ENCODE assay signal across 13 cellular contexts in the genomic region with DNA sequence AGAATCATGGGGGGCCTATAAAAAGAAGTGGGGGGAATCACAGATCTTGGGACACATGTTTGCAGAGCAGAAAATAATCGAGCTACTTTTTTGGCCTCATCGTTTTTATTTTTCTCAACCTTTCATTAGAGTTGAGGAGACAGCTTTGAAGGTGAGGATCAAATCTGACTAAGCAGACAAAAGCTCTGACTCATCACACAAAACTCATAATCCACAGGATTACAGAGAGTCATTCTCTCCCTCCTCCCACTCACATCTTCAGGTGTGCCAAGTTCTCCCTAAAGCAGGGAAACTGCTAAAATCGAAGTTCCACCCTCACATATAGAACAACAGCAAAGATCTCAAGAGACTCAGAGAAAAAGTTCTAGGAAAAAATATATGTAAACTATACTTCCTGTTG. TPM values are rescaled to one million over a fixed set of nuclear protein-coding genes. Genes with fewer than 3 reads are reported as not detected.
DNase-seq lines count a peak whose midpoint lies in the region; ATAC-seq and TF ChIP-seq lines count a peak whose summit lies in the region.
"Had no signal": no experiment of that assay in that cellular context is flagged by ENCODE, and none has a peak within 500 bp of the region (broad histone marks: within the 10 kb centered on the region; RNA-seq: fewer than 3 reads in every experiment).

No MANE protein-coding gene starts in this region.

- no peak for ATAC-seq in GM19023 (IDR thresholded peaks at IDR 0.05; ENCODE audit: unreplicated experiment)

- TF ChIP-seq CTCF in breast epithelium (IDR thresholded peaks at IDR 0.05) (no peak), mesothelial cell of epicardium (IDR thresholded peaks at IDR 0.05; ENCODE audit: unreplicated experiment) (no peak), GM20000 (IDR thresholded peaks at IDR 0.05; ENCODE audit: extremely low read depth, missing control alignments) (no peak)

- H3K36me3 ChIP-seq in breast epithelium, result no peaks in the 10 kb centered on the region
- H3K36me3 ChIP-seq: left ventricle myocardium inferior had no signal

- H3K27me3 Mint-ChIP-seq in mesothelial cell of epicardium (ENCODE audit: low read depth), result no peaks in the 10 kb centered on the region

- H3K4me1 ChIP-seq in breast epithelium, result peaks cover 0 to 5% of the 10 kb centered on the region in 2 donors

- peak overlapping the region; percentile 49 for H3K27ac Mint-ChIP-seq in mesothelial cell of epicardium

- DNase-seq in ELR (ENCODE audit: low read depth), result peak; percentile 79
- DNase-seq in LoVo (ENCODE audit: low spot score), result peak; percentile 76
- no peak for DNase-seq in breast epithelium (ENCODE audit: low spot score in 2 of 2)
- DNase-seq in mesothelial cell of epicardium (ENCODE audit: low spot score in 2 of 2, unreplicated experiment in 2 of 2), result no peak
- DNase-seq in GM20000 (ENCODE audit: low spot score), result no peak
- DNase-seq in H4 (ENCODE audit: low spot score), result no peak
- DNase-seq in NCI-H524 treated with DMSO at 0.1 percent for 48 hours (lab: John Stamatoyannopoulos, UW), result no peak
- DNase-seq: Kasumi-1; left ventricle myocardium inferior; NCI-H510A; stimulated activated CD4-positive, alpha-beta T cell treated with anti-CD3 and anti-CD28 coated beads, Interleukin-2, amount 100 ng/mL, for 48 hours; substantia nigra had no signal

- H3K9me3 Mint-ChIP-seq in mesothelial cell of epicardium, result peaks cover 8% of the 10 kb centered on the region

- H3K9me3 ChIP-seq in breast epithelium, result no peaks in the 10 kb centered on the region
- H3K9me3 ChIP-seq: left ventricle myocardium inferior had no signal

- TF ChIP-seq POLR2A in breast epithelium (IDR thresholded peaks at IDR 0.05), result no peak

- peak overlapping the region; percentile 33 to 50 for H3K27ac ChIP-seq in breast epithelium
- H3K27ac ChIP-seq: left ventricle myocardium inferior had no signal

- intact Hi-C loops in breast epithelium (cut with DNase I; ENCODE audit: low total_unique reads), result loop anchor here (10.0 kb wide), 1 partner anchor 1826 kb away; no protein-coding TSS in a partner anchor

- H3K4me3 ChIP-seq in breast epithelium, result no peak overlapping the region
- H3K4me3 ChIP-seq: left ventricle myocardium inferior had no signal

- H3K4me3 Mint-ChIP-seq in mesothelial cell of epicardium, result no peak overlapping the region

- peaks cover 15% of the 10 kb centered on the region for H3K36me3 Mint-ChIP-seq in mesothelial cell of epicardium

- peaks cover 16% of the 10 kb centered on the region for H3K4me1 Mint-ChIP-seq in mesothelial cell of epicardium

- no peaks in the 10 kb centered on the region for H3K27me3 ChIP-seq in breast epithelium

RNA-seq across cellular contexts. Expression of a gene that starts 15.6 kb away (rescaled TPM):
- total RNA-seq in breast epithelium (100 to 1,000 TPM in 2 of 3 donors, 10 to 100 TPM in 1; 86.1 to 250 (median 143) TPM), mesothelial cell of epicardium (135 to 143 TPM (median 141 TPM) in 3 replicates)
- total RNA-seq in H4 (2014; rRNA removed; shearing (Covaris generic)), result 16.7 and 17.2 TPM in 2 replicates

Comparison
In these comparisons a context has a peak if more than half of its experiments do, and no peak if none do; other contexts are left out.
1. DNase-seq: peak in ELR (single experiment) and LoVo (single experiment); none in breast epithelium (0 of 2), mesothelial cell of epicardium (0 of 2), GM20000 (single experiment), H4 (single experiment) and NCI-H524 treated with DMSO at 0.1 percent for 48 hours (single experiment).